In genomic region chr14:100285021-100285912, GRCh38 we compare ENCODE assay signal across 7 cellular contexts. TPM values are rescaled to one million over a fixed set of nuclear protein-coding genes. Genes with fewer than 3 reads are reported as not detected.
DNase-seq lines count a peak whose midpoint lies in the region; ATAC-seq and TF ChIP-seq lines count a peak whose summit lies in the region.

No MANE protein-coding gene starts in this region.

- no peaks in the 10 kb centered on the region for H3K9me3 ChIP-seq in body of pancreas

- peak overlapping the region; percentile 48 to 93 (median 88) for H3K27ac ChIP-seq in body of pancreas

- TF ChIP-seq CTCF in GM12872 (IDR thresholded peaks at IDR 0.05; ENCODE audit: insufficient read depth, low read depth, low read length) (peak; percentile 79), body of pancreas (IDR thresholded peaks at IDR 0.05) (peak; percentile 36 to 92 (median 72))

- H3K4me3 ChIP-seq in body of pancreas: peak overlapping the region; percentile 43 to 99

- DNase-seq in KG1 (lab: John Stamatoyannopoulos, UW): peak; percentile 23
- DNase-seq in T-helper 9 cell: peak; percentile 74
- peak; percentile 54 to 79 (median 73) for DNase-seq in body of pancreas
- peak; percentile 92 for DNase-seq in iPS-NIHi7 (ENCODE audit: extremely low spot score)
- DNase-seq in stimulated activated CD4-positive, alpha-beta T cell treated with anti-CD3 and anti-CD28 coated beads, Interleukin-15, amount 100 ng/mL, for 1 hour (ENCODE audit: low read depth in 1 of 2, low spot score in 1 of 2): peak; percentile 72 to 79

- ATAC-seq in GM21723 (IDR thresholded peaks at IDR 0.05; ENCODE audit: unreplicated experiment): peak; percentile 91
- peak; percentile 93 for ATAC-seq in body of pancreas

- TF ChIP-seq POLR2A in body of pancreas (IDR thresholded peaks at IDR 0.05): peak; percentile 50 to 67 (median 52)

- WGBS in body of pancreas, 2 donors: 0% methylated on average over 36 to 66 of the region's 82 CpGs

- peaks cover 19% of the 10 kb centered on the region for H3K4me1 ChIP-seq in body of pancreas

- intact Hi-C loops in body of pancreas (cut with DNase I): no loop called here

- H3K36me3 ChIP-seq in body of pancreas (replicated peaks in 1 of 2; ENCODE audit: insufficient read depth in 1 of 2, low read depth in 2 of 2): no peaks in the 10 kb centered on the region

- H3K27me3 ChIP-seq in body of pancreas: no peaks in the 10 kb centered on the region

RNA-seq across cellular contexts. Expression of gene SLC25A29, which starts 21.0 kb away (rescaled TPM):
- total RNA-seq in body of pancreas: 10 to 100 TPM; 25.2 to 63.9 TPM

RNA-seq across cellular contexts. Expression of gene SLC25A47, which starts 37.9 kb away (rescaled TPM):
- not detected for total RNA-seq in body of pancreas

RNA-seq across cellular contexts. Expression of gene YY1, which starts 46.3 kb away (rescaled TPM):
- 10 to 100 TPM; 27.0 to 30.3 TPM for total RNA-seq in body of pancreas

Comparison
In these comparisons a context has a peak if more than half of its experiments do, and no peak if none do; other contexts are left out.
1. Peak in every context shown above with its lines: DNase-seq, ATAC-seq, H3K4me3 ChIP-seq and H3K27ac ChIP-seq.
2. DNase-seq: peak in every context shown above with its lines; median percentile 92 in iPS-NIHi7; 76 in stimulated activated CD4-positive, alpha-beta T cell treated with anti-CD3 and anti-CD28 coated beads, Interleukin-15, amount 100 ng/mL, for 1 hour; 74 in T-helper 9 cell; 73 in body of pancreas; 23 in KG1.